ENCODE assay signal across 20 cellular contexts in the genomic region with DNA sequence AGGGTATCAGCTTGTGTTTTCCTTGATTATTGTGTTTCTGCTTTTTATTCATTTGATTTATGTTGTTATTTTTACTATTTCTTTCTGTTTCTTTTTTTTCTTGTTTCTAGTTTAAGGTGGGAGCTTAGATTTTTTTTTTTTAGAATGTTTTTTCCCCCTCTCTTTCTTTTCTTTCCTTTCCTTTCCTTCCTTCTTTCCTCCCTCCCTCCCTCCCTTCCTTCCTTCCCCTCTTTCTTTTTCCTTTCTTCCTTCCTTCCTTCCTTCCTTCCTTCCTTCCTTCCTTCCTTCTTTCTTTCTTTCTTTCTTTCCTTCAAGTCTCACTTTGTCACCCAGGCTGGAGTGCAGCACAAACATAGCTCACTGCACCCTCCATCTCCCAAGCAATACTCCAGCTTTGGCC. TPM values are rescaled to one million over a fixed set of nuclear protein-coding genes. Genes with fewer than 3 reads are reported as not detected.
DNase-seq lines count a peak whose midpoint lies in the region; ATAC-seq, FAIRE-seq and TF ChIP-seq lines count a peak whose summit lies in the region.
"Had no signal": no experiment of that assay in that cellular context is flagged by ENCODE, and none has a peak within 500 bp of the region (broad histone marks: within the 10 kb centered on the region; RNA-seq: fewer than 3 reads in every experiment).

No MANE protein-coding gene starts in this region.

- H3K9me3 ChIP-seq in breast epithelium, result no peaks in the 10 kb centered on the region
- H3K9me3 ChIP-seq in SK-N-MC (ENCODE audit: low read depth, low read length), result no peaks in the 10 kb centered on the region
- H3K9me3 ChIP-seq in keratinocyte (ENCODE audit: control insufficient read depth, low read depth, low read length), result no peaks in the 10 kb centered on the region
- H3K9me3 ChIP-seq: BLaER1, Caco-2, HAP-1 had no signal

- intact Hi-C loops in MCF 10A (cut with micrococcal nuclease) (no loop called here), breast epithelium (cut with DNase I; ENCODE audit: low total_unique reads) (no loop called here)

- H3K4me3 ChIP-seq in breast epithelium, result no peak overlapping the region
- H3K4me3 ChIP-seq in SK-N-MC, result no peak overlapping the region
- H3K4me3 ChIP-seq in keratinocyte (ENCODE audit: control insufficient read depth in 2 of 3, extremely low read depth in 1 of 3, insufficient read depth in 2 of 3, low read depth in 1 of 3, low read length in 3 of 3), result no peak overlapping the region
- H3K4me3 ChIP-seq: BLaER1, GM12878, HAP-1 had no signal

- POLR2A ChIA-PET in MCF 10A (lab: Yijun Ruan, JAX), result no interaction called here

- DNase-seq in MCF 10A (ENCODE audit: unreplicated experiment) (no peak), breast epithelium (ENCODE audit: low spot score in 2 of 2) (no peak), SK-N-MC (ENCODE audit: low read depth, low spot score) (no peak), keratinocyte (ENCODE audit: low read depth, low spot score) (no peak)
- DNase-seq: Caco-2; CD4-positive, CD25-positive, alpha-beta regulatory T cell; CD8-positive, alpha-beta T cell; DMS153; EL; GDM1; GOT3 had no signal

- H3K9ac ChIP-seq in SK-N-MC (ENCODE audit: insufficient read length) (no peak overlapping the region), keratinocyte (ENCODE audit: control insufficient read depth, extremely low read depth, insufficient read depth, low read length) (no peak overlapping the region)
- H3K9ac ChIP-seq: BLaER1 had no signal

- ATAC-seq in GM19351 (IDR thresholded peaks at IDR 0.05; ENCODE audit: unreplicated experiment) (no peak), GM21381 (IDR thresholded peaks at IDR 0.05; ENCODE audit: unreplicated experiment) (no peak)
- ATAC-seq: CD8-positive, alpha-beta T cell; GM12878 had no signal

- H3K4me1 Mint-ChIP-seq in MCF 10A (ENCODE audit: insufficient read depth, unreplicated experiment), result no peaks in the 10 kb centered on the region

- CTCF ChIA-PET in MCF 10A (lab: Yijun Ruan, JAX), result interaction anchor here (0.7 kb wide), 1 partner anchor 41 kb away, joined by 4 read pairs; no protein-coding TSS in a partner anchor

- no peaks in the 10 kb centered on the region for H3K4me1 ChIP-seq in breast epithelium
- H3K4me1 ChIP-seq in keratinocyte (ENCODE audit: control insufficient read depth, extremely low read depth, insufficient read depth, low read length), result no peaks in the 10 kb centered on the region
- H3K4me1 ChIP-seq: BLaER1, Caco-2, HAP-1 had no signal

- no peak overlapping the region for H3K4me3 Mint-ChIP-seq in MCF 10A (ENCODE audit: unreplicated experiment)
- H3K4me3 Mint-ChIP-seq: B cell; CD4-positive, CD25-positive, alpha-beta regulatory T cell; CD8-positive, alpha-beta T cell had no signal

- H3K4me2 ChIP-seq in keratinocyte (ENCODE audit: control insufficient read depth, extremely low read depth, insufficient read depth, low read depth, low read length), result no peak overlapping the region
- H3K4me2 ChIP-seq: BLaER1 had no signal

- no peaks in the 10 kb centered on the region for H3K36me3 Mint-ChIP-seq in MCF 10A (ENCODE audit: insufficient read depth, unreplicated experiment)
- H3K36me3 Mint-ChIP-seq: CD4-positive, CD25-positive, alpha-beta regulatory T cell; CD8-positive, alpha-beta T cell had no signal

- H3K27ac ChIP-seq in breast epithelium, result no peak overlapping the region
- peak overlapping the region; percentile 48; the same call in 1 of the 2 replicates for H3K27ac ChIP-seq in SK-N-MC
- H3K27ac ChIP-seq in keratinocyte (ENCODE audit: control insufficient read depth, insufficient read depth, low read length), result no peak overlapping the region
- H3K27ac ChIP-seq: BLaER1, C4-2B had no signal

- FAIRE-seq in keratinocyte (lab: Jason Lieb, UNC), result no peak
- FAIRE-seq: GM12878, GM19239, H54 had no signal

- no peaks in the 10 kb centered on the region for H3K27me3 ChIP-seq in breast epithelium
- no peaks in the 10 kb centered on the region for H3K27me3 ChIP-seq in keratinocyte (ENCODE audit: control insufficient read depth, extremely low read depth, insufficient read depth, low read length)
- H3K27me3 ChIP-seq: BLaER1 had no signal

- TF ChIP-seq CTCF in MCF 10A (IDR thresholded peaks at IDR 0.05; ENCODE audit: unreplicated experiment) (no peak), breast epithelium (IDR thresholded peaks at IDR 0.05) (no peak), keratinocyte (optimal IDR thresholded peaks at IDR 0.05 in 1 of 3, IDR thresholded peaks at IDR 0.05 in 1 of 3, conservative IDR thresholded peaks at IDR 0.05 in 1 of 3; ENCODE audit: extremely low read depth in 1 of 3, insufficient read depth in 2 of 3, low read length in 3 of 3) (no peak)

- H4K20me1 ChIP-seq in keratinocyte (ENCODE audit: control insufficient read depth, extremely low read depth, insufficient read depth, low read length), result no peaks in the 10 kb centered on the region
- H4K20me1 ChIP-seq: BLaER1 had no signal

- no peak for TF ChIP-seq POLR2A in breast epithelium (IDR thresholded peaks at IDR 0.05)

- H3K27me3 Mint-ChIP-seq in MCF 10A (ENCODE audit: insufficient read depth, unreplicated experiment), result no peaks in the 10 kb centered on the region
- H3K27me3 Mint-ChIP-seq: B cell; CD4-positive, CD25-positive, alpha-beta regulatory T cell had no signal

- H3K9me1 ChIP-seq in keratinocyte (ENCODE audit: control insufficient read depth, extremely low read depth, insufficient read depth, low read length), result no peaks in the 10 kb centered on the region

- H3K9me3 Mint-ChIP-seq in MCF 10A (ENCODE audit: unreplicated experiment), result no peaks in the 10 kb centered on the region
- H3K9me3 Mint-ChIP-seq: CD8-positive, alpha-beta T cell had no signal

- BruUV-seq in MCF 10A (replicated peaks; lab: Mats Ljungman, UMichigan), result no TSS peak

- dilution Hi-C loops in keratinocyte (cut with MboI; ENCODE audit: extremely low pct_ligation_motif_present, low sequenced_read_pairs), result no loop called here

- H3K36me3 ChIP-seq in breast epithelium (no peaks in the 10 kb centered on the region), SK-N-MC (ENCODE audit: insufficient read depth, low read length) (no peaks in the 10 kb centered on the region), keratinocyte (ENCODE audit: control insufficient read depth in 2 of 2, extremely low read depth in 1 of 2, insufficient read depth in 2 of 2, low read length in 2 of 2) (no peaks in the 10 kb centered on the region)
- H3K36me3 ChIP-seq: BLaER1, HAP-1 had no signal

- peak overlapping the region; percentile 3 for H3K27ac Mint-ChIP-seq in MCF 10A (ENCODE audit: low read depth, unreplicated experiment)
- H3K27ac Mint-ChIP-seq: B cell; CD4-positive, CD25-positive, alpha-beta regulatory T cell; CD8-positive, alpha-beta T cell had no signal

- peak overlapping the region; percentile 16 for H2AFZ ChIP-seq in keratinocyte (ENCODE audit: control insufficient read depth, low read length)

- no peaks in the 10 kb centered on the region for H3K79me2 ChIP-seq in keratinocyte (ENCODE audit: control insufficient read depth, insufficient read depth, low read length)

RNA-seq across cellular contexts. Expression of a gene that starts 31.4 kb away (rescaled TPM):
- total RNA-seq in MCF 10A (2022) (4.8 and 4.9 TPM in 2 replicates), breast epithelium (1 to 10 TPM; 1.2 to 7.0 (median 5.9) TPM)
- 3.1 to 4.3 TPM (median 3.5 TPM) in 3 replicates for polyA plus RNA-seq in keratinocyte
- not detected for polyA plus RNA-seq in keratinocyte (2011; ENCODE audit: low read depth)
- polyA plus RNA-seq in keratinocyte (2011; cell fraction: cytosol; rRNA removed), result 1.9 and 2.0 TPM in 2 replicates
- 13.4 and 15.5 TPM in 2 replicates for polyA plus RNA-seq in keratinocyte (2011; cell fraction: nucleus; rRNA removed)
- polyA plus RNA-seq in keratinocyte (2012; ENCODE audit: low replicate concordance), result 0.37 and 5.1 TPM in 2 replicates
- polyA minus RNA-seq in keratinocyte, result 0.49 to 3.8 TPM (median 1.6 TPM) in 3 replicates
- polyA minus RNA-seq in keratinocyte (2011; cell fraction: cytosol; rRNA and poly(A)+ RNA removed), result 2.7 TPM
- polyA minus RNA-seq in keratinocyte (2011; cell fraction: nucleus; rRNA and poly(A)+ RNA removed), result 2.2 and 3.8 TPM in 2 replicates
- total RNA-seq: Caco-2 had no signal
